26 cellular contexts compared by ENCODE assay signal in genomic region chr1:230040440-230040839, GRCh38.
"Had no signal": no experiment of that assay in that cellular context is flagged by ENCODE, and none has a peak within 500 bp of the region (broad histone marks: within the 10 kb centered on the region; RNA-seq: fewer than 3 reads in every experiment).

No MANE protein-coding gene starts in this region.

- FAIRE-seq: urothelium cell line had no signal

- H3K4me1 ChIP-seq: stomach, suprapubic skin, testis, thyroid gland, tibial artery, tibial nerve, transverse colon, upper lobe of right lung, uterus, vagina had no signal

- H3K36me3 ChIP-seq: stomach, suprapubic skin, thoracic aorta, thyroid gland, tibial artery, tibial nerve, transverse colon, upper lobe of right lung, uterus, vagina had no signal

- H3K4me3 ChIP-seq: stomach, suprapubic skin, testis, thoracic aorta, thyroid gland, tibial artery, tibial nerve, transverse colon, upper lobe of right lung, uterus, vagina had no signal

- H3K27me3 ChIP-seq: testis, thyroid gland, tibial artery, tibial nerve, transverse colon, upper lobe of right lung, uterus, vagina had no signal

- H3K27ac ChIP-seq: stomach, suprapubic skin, testis, thoracic aorta, thyroid gland, tibial artery, tibial nerve, transverse colon, upper lobe of right lung, uterus, vagina had no signal

- ATAC-seq: stimulated activated effector memory CD8-positive, alpha-beta T cell treated with anti-CD3 and anti-CD28 coated beads, Interleukin-12 subunit alpha, Interleukin-12 subunit beta, amount 100 ng/mL, for 72 hours; stimulated activated memory B cell treated with anti-CD40 and anti-IgM and Interleukin-4, amounts not matched to agents 10 μg/mL and 1 μg/mL and 100 μg/mL, for 72 hours; stimulated activated naive B cell treated with anti-CD40 and anti-IgM and Interleukin-4, amounts not matched to agents 10 μg/mL and 1 μg/mL and 100 μg/mL, for 72 hours; stimulated activated naive CD8-positive, alpha-beta T cell treated with anti-CD3 and anti-CD28 coated beads, Interleukin-15, amount 100 ng/mL, for 72 hours; stimulated activated naive CD8-positive, alpha-beta T cell treated with anti-CD3 and anti-CD28 coated beads, Interleukin-15, Interleukin-2, amounts not matched to agents 100 U/mL and 50 U/mL, for 24 hours; upper lobe of right lung had no signal

- H3K9me3 ChIP-seq: suprapubic skin, testis, thoracic aorta, thyroid gland, upper lobe of right lung, uterus, vagina had no signal

- DNase-seq: stimulated activated CD4-positive, alpha-beta T cell treated with anti-CD3 and anti-CD28 coated beads, Interleukin-2, amount 100 ng/mL, for 24 hours; stimulated activated CD4-positive, alpha-beta T cell treated with anti-CD3 and anti-CD28 coated beads, Interleukin-2, amount 100 ng/mL, for 48 hours; stimulated activated CD4-positive, alpha-beta T cell treated with anti-CD3 and anti-CD28 coated beads, Interleukin-4, amount 100 ng/mL, for 24 hours; stimulated activated CD4-positive, alpha-beta T cell treated with anti-CD3 and anti-CD28 coated beads, Interleukin-4, amount 100 ng/mL, for 4 hours; stimulated activated CD8-positive, alpha-beta memory T cell treated with anti-CD3 and anti-CD28 coated beads, Interleukin-4, amount 100 ng/mL, for 48 hours; stimulated activated naive B cell treated with anti-CD40 and anti-IgM and Interleukin-4, amounts not matched to agents 10 μg/mL and 1 μg/mL and 100 μg/mL, for 72 hours; stimulated activated naive CD4-positive, alpha-beta T cell; stimulated activated naive CD4-positive, alpha-beta T cell treated with Interleukin-2 at 50 U/mL for 16 hours; stimulated activated naive CD8-positive, alpha-beta T cell treated with anti-CD3 and anti-CD28 coated beads, Interleukin-15, amount 100 ng/mL, for 72 hours; stimulated activated naive CD8-positive, alpha-beta T cell treated with anti-CD3 and anti-CD28 coated beads, Interleukin-15, Interleukin-2, amounts not matched to agents 100 U/mL and 50 U/mL, for 24 hours; stomach; substantia nigra; testis; thyroid gland; tibial artery; transverse colon; trophoblast cell; upper lobe of right lung; uterus had no signal
